Comparison of ENCODE assay signal across 25 cellular contexts in genomic region chr15:57423599-57424140, GRCh38. TPM values are rescaled to one million over a fixed set of nuclear protein-coding genes. Genes with fewer than 3 reads are reported as not detected.
"Had no signal": no experiment of that assay in that cellular context is flagged by ENCODE, and none has a peak within 500 bp of the region (broad histone marks: within the 10 kb centered on the region; RNA-seq: fewer than 3 reads in every experiment).

No MANE protein-coding gene starts in this region.

- H3K9me3 ChIP-seq: esophagus muscularis mucosa, heart left ventricle, ovary, psoas muscle, spleen, tibial nerve had no signal

- H3K4me3 ChIP-seq: esophagus muscularis mucosa, heart left ventricle, ovary, psoas muscle, right atrium auricular region, spleen, tibial nerve had no signal

- ATAC-seq: activated CD8-positive, alpha-beta T cell treated with anti-CD3 and anti-CD28 coated beads for 36 hours; activated T-cell treated with anti-CD3 and anti-CD28 coated beads, Interleukin-2, amount 50 U/mL, for 4 hours; activated T-helper 17 cell treated with anti-CD3 and anti-CD28 coated beads, Interleukin-2, amount 50 U/mL, for 72 hours; foreskin keratinocyte; heart left ventricle; left colon; natural killer cell; psoas muscle had no signal

- H3K4me1 ChIP-seq: foreskin keratinocyte, psoas muscle, spleen had no signal

- H3K27ac ChIP-seq: esophagus muscularis mucosa, foreskin keratinocyte, heart left ventricle, ovary, psoas muscle, right atrium auricular region, spleen, tibial nerve had no signal

- H3K4me3 Mint-ChIP-seq: activated CD4-positive, alpha-beta T cell treated with anti-CD3 and anti-CD28 coated beads, Interleukin-2, amount 10 ng/mL, durations not matched to agents 7 days and 5 days; activated CD8-positive, alpha-beta T cell treated with anti-CD3 and anti-CD28 coated beads for 36 hours; activated T-cell treated with anti-CD3 and anti-CD28 coated beads, Interleukin-2, amount 50 U/mL, for 4 hours; activated T-helper 17 cell treated with anti-CD3 and anti-CD28 coated beads, Interleukin-2, amount 50 U/mL, for 72 hours; immature natural killer cell; memory B cell; natural killer cell had no signal

- H3K36me3 ChIP-seq: esophagus muscularis mucosa, heart left ventricle, ovary, right atrium auricular region, spleen, tibial nerve had no signal

- H3K36me3 Mint-ChIP-seq: immature natural killer cell, memory B cell, natural killer cell had no signal

- H3K27ac Mint-ChIP-seq: activated CD4-positive, alpha-beta T cell treated with anti-CD3 and anti-CD28 coated beads, Interleukin-2, amount 10 ng/mL, durations not matched to agents 7 days and 5 days; activated CD8-positive, alpha-beta T cell treated with anti-CD3 and anti-CD28 coated beads for 36 hours; activated T-helper 17 cell treated with anti-CD3 and anti-CD28 coated beads, Interleukin-2, amount 50 U/mL, for 72 hours; immature natural killer cell; memory B cell; natural killer cell had no signal

- DNase-seq: activated CD4-positive, alpha-beta T cell treated with anti-CD3 and anti-CD28 coated beads for 1 hour; activated CD4-positive, alpha-beta T cell treated with anti-CD3 and anti-CD28 coated beads, Interleukin-2, amount 10 ng/mL, durations not matched to agents 7 days and 5 days; activated CD8-positive, alpha-beta T cell treated with anti-CD3 and anti-CD28 coated beads for 36 hours; activated gamma-delta T cell treated with Interleukin-2 at 50 U/mL for 16 hours; activated naive CD4-positive, alpha-beta T cell treated with anti-CD3 and anti-CD28 coated beads, Interleukin-2, amount 50 U/mL, for 16 hours; activated T-cell treated with anti-CD3 and anti-CD28 coated beads, Interleukin-2, amount 50 U/mL, for 4 hours; amniotic stem cell; central memory CD4-positive, alpha-beta T cell; foreskin keratinocyte; heart left ventricle; hypothalamus; immature natural killer cell; kidney; left colon; natural killer cell; ovary; psoas muscle; spleen; stimulated activated naive CD4-positive, alpha-beta T cell treated with Interleukin-2 at 50 U/mL for 16 hours; T-helper 2 cell had no signal

- H3K4me1 Mint-ChIP-seq: activated CD4-positive, alpha-beta T cell treated with anti-CD3 and anti-CD28 coated beads, Interleukin-2, amount 10 ng/mL, durations not matched to agents 7 days and 5 days; activated T-helper 17 cell treated with anti-CD3 and anti-CD28 coated beads, Interleukin-2, amount 50 U/mL, for 72 hours; immature natural killer cell; memory B cell; natural killer cell had no signal

- H3K9me3 Mint-ChIP-seq: activated CD4-positive, alpha-beta T cell treated with anti-CD3 and anti-CD28 coated beads, Interleukin-2, amount 10 ng/mL, durations not matched to agents 7 days and 5 days; activated CD8-positive, alpha-beta T cell treated with anti-CD3 and anti-CD28 coated beads for 36 hours; activated T-cell treated with anti-CD3 and anti-CD28 coated beads, Interleukin-2, amount 50 U/mL, for 4 hours; activated T-helper 17 cell treated with anti-CD3 and anti-CD28 coated beads, Interleukin-2, amount 50 U/mL, for 72 hours; immature natural killer cell; memory B cell; natural killer cell had no signal

- H3K27me3 ChIP-seq: esophagus muscularis mucosa, foreskin keratinocyte, heart left ventricle, ovary, right atrium auricular region, spleen, tibial nerve had no signal

- H3K27me3 Mint-ChIP-seq: activated CD4-positive, alpha-beta T cell treated with anti-CD3 and anti-CD28 coated beads, Interleukin-2, amount 10 ng/mL, durations not matched to agents 7 days and 5 days had no signal

RNA-seq across cellular contexts. Expression of gene CGNL1, which starts 47.4 kb away (rescaled TPM):
- total RNA-seq: activated CD4-positive, alpha-beta T cell treated with anti-CD3 and anti-CD28 coated beads, Interleukin-2, amount 10 ng/mL, durations not matched to agents 7 days and 5 days; activated CD8-positive, alpha-beta T cell treated with anti-CD3 and anti-CD28 coated beads for 36 hours; activated T-helper 17 cell treated with anti-CD3 and anti-CD28 coated beads, Interleukin-2, amount 50 U/mL, for 72 hours; natural killer cell had no signal
- polyA plus RNA-seq: immature natural killer cell had no signal
